1 cellular context compared by ENCODE assay signal in genomic region chr16:29995911-29996772, GRCh38.
TF ChIP-seq lines count a peak whose summit lies in the region.

INO80E (plus strand) TSS chr16:29996241; CDS start chr16:29996311, 70 bp downstream.

TF ChIP-seq in K562, 482 proteins besides CTCF, POLR2A, EP300 and RAD21 (continued from another document and continues in another):
- TF ChIP-seq ZNF407 (IDR thresholded peaks at IDR 0.05; ENCODE audit: low read depth) = no peak
- TF ChIP-seq ZNF76 (CRISPR knock-in tag; IDR thresholded peaks at IDR 0.05; ENCODE audit: borderline replicate concordance) = 0 out of 2 replicates have a peak, but pooled peaks have one; percentile 47
- TF ChIP-seq NR3C1 (CRISPR knock-in tag; IDR thresholded peaks at IDR 0.05) = no peak
- TF ChIP-seq ELF4 (CRISPR knock-in tag; IDR thresholded peaks at IDR 0.05) = no peak
- TF ChIP-seq E2F4 (CRISPR knock-in tag; IDR thresholded peaks at IDR 0.05; ENCODE audit: low read depth) = no peak
- TF ChIP-seq ZNF830 (CRISPR knock-in tag; IDR thresholded peaks at IDR 0.05) = no peak
- TF ChIP-seq ETS1 (conservative IDR thresholded peaks at IDR 0.05; ENCODE audit: control insufficient read depth, low read depth, low read length) = peak; percentile 96
- TF ChIP-seq EWSR1 (IDR thresholded peaks at IDR 0.05; ENCODE audit: borderline replicate concordance, low read depth, partially characterized antibody) = no peak
- TF ChIP-seq TGIF2 (CRISPR knock-in tag; IDR thresholded peaks at IDR 0.05) = no peak; the same call in 1 of the 2 replicates
- TF ChIP-seq ZNF253 (CRISPR knock-in tag; conservative IDR thresholded peaks at IDR 0.05) = no peak
- peak; percentile 89 for TF ChIP-seq ZNF395 (CRISPR knock-in tag; IDR thresholded peaks at IDR 0.05)
- no peak for TF ChIP-seq ZNF699 (CRISPR knock-in tag; IDR thresholded peaks at IDR 0.05; ENCODE audit: insufficient replicate concordance)
- no peak for TF ChIP-seq HNRNPH1 (optimal IDR thresholded peaks at IDR 0.05; ENCODE audit: low read depth, low read length)
- no peak for TF ChIP-seq GTF3C2 (IDR thresholded peaks at IDR 0.05; ENCODE audit: borderline replicate concordance, extremely low read depth, insufficient read length)
- TF ChIP-seq HLTF (IDR thresholded peaks at IDR 0.05) = no peak
- no peak for TF ChIP-seq HNRNPK (IDR thresholded peaks at IDR 0.05; ENCODE audit: low read depth, low read length, poor library complexity, severe bottlenecking)
- no peak for TF ChIP-seq STAG1 (CRISPR knock-in tag; IDR thresholded peaks at IDR 0.05; ENCODE audit: borderline replicate concordance)
- TF ChIP-seq REST (CRISPR knock-in tag; IDR thresholded peaks at IDR 0.05; ENCODE audit: low read depth) = no peak; the same call in 1 of the 2 replicates
- TF ChIP-seq NONO (IDR thresholded peaks at IDR 0.05; ENCODE audit: low read depth in 2 of 2, low read length in 1 of 2) = peak in 1 of 2 experiments; percentile 14; a peak in 1 of 4 replicates
- TF ChIP-seq ZBTB49 (CRISPR knock-in tag; IDR thresholded peaks at IDR 0.05; ENCODE audit: borderline replicate concordance) = no peak
- TF ChIP-seq RBM22 (IDR thresholded peaks at IDR 0.05; ENCODE audit: low read depth, low read length, poor library complexity, severe bottlenecking) = no peak
- TF ChIP-seq ESRRB (CRISPR knock-in tag; IDR thresholded peaks at IDR 0.05; ENCODE audit: borderline replicate concordance) = no peak
- TF ChIP-seq THAP12 (CRISPR knock-in tag; IDR thresholded peaks at IDR 0.05) = 0 out of 2 replicates have a peak, but pooled peaks have one; percentile 37
- TF ChIP-seq JUNB (CRISPR knock-in tag; conservative IDR thresholded peaks at IDR 0.05) = no peak
- peak; percentile 79; the same call in 1 of the 2 replicates for TF ChIP-seq RB1 (IDR thresholded peaks at IDR 0.05; ENCODE audit: low read depth)
- no peak for TF ChIP-seq NFIX (CRISPR knock-in tag; IDR thresholded peaks at IDR 0.05; ENCODE audit: low read depth)
- peak; percentile 18 for TF ChIP-seq BRD9 (IDR thresholded peaks at IDR 0.05; ENCODE audit: low read depth, partially characterized antibody)
- no peak for TF ChIP-seq MCM5 (IDR thresholded peaks at IDR 0.05; ENCODE audit: low read depth)
